ENCODE assay signal across 1 cellular context in the genomic region with DNA sequence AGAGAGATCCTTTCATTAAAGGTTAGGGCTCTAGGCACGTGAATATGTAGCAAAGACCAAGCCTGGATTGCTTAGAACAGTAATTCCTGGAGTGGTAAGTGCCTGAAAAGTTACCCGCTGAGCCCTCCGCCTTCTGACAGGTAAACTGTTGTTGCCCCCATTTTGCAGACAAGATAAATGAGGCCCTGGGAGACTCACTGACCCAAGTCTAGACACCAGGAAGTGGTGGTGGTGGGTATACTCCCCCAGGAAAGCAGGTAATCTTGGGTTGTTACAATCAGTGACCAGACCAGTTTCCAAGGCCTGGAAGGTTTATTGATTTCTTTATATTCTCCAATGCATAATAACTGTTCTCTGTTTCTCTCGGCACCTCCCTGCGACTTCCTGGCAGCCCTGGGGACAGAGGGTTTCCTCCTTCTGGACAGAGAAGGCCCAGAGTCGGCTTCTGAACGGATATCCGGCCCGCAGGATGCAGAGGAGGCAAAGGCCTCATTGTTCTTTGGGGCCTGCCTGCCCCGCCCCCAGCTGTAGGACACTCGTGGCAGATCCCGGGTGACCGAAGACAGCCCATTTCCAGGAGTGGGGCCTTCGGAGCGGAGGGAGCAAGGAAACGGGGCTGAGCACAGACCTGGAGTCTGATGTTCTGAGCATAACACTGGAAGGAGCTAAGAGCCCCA.
A peak's percentile ranks its signal among the peaks of the same experiment; 100 is the strongest.
TF ChIP-seq lines count a peak whose summit lies in the region.

No MANE protein-coding gene starts in this region.

TF ChIP-seq in GM12878, 131 proteins besides CTCF, POLR2A, EP300 and RAD21 (continues in another document):
- TF ChIP-seq TCF12 (IDR thresholded peaks at IDR 0.05; ENCODE audit: low read depth, low read length) (no peak), POU2F2 (IDR thresholded peaks at IDR 0.05; ENCODE audit: borderline replicate concordance, low read depth, low read length) (0 out of 3 replicates have a peak, but pooled peaks have one; percentile 19), JUNB (IDR thresholded peaks at IDR 0.05) (no peak), MYB (IDR thresholded peaks at IDR 0.05; ENCODE audit: borderline replicate concordance, low read depth, low read length) (no peak), BACH1 (IDR thresholded peaks at IDR 0.05; ENCODE audit: borderline replicate concordance) (peak; percentile 36; the same call in 1 of the 2 replicates), POLR2AphosphoS5 (IDR thresholded peaks at IDR 0.05; ENCODE audit: low read length) (peak; percentile 37; the same call in 1 of the 2 replicates), ZNF687 (IDR thresholded peaks at IDR 0.05) (peak; percentile 15; the same call in 1 of the 2 replicates), HDAC2 (IDR thresholded peaks at IDR 0.05) (no peak), CREM (IDR thresholded peaks at IDR 0.05; ENCODE audit: low read depth) (peak; percentile 14; the same call in 1 of the 2 replicates), BMI1 (IDR thresholded peaks at IDR 0.05; ENCODE audit: borderline replicate concordance) (no peak), SMC3 (IDR thresholded peaks at IDR 0.05; ENCODE audit: borderline replicate concordance, low read length) (no peak), ZNF592 (IDR thresholded peaks at IDR 0.05) (no peak), CBFB (IDR thresholded peaks at IDR 0.05; ENCODE audit: low read depth) (no peak), SMAD5 (IDR thresholded peaks at IDR 0.05; ENCODE audit: low read depth) (0 out of 2 replicates have a peak, but pooled peaks have one; percentile 38), ZNF207 (IDR thresholded peaks at IDR 0.05; ENCODE audit: borderline replicate concordance) (no peak), STAT3 (IDR thresholded peaks at IDR 0.05; ENCODE audit: low read depth, low read length) (no peak), GABPA (IDR thresholded peaks at IDR 0.05; ENCODE audit: low read depth) (peak; percentile 85), NFYA (IDR thresholded peaks at IDR 0.05; ENCODE audit: borderline replicate concordance, low read depth, low read length) (no peak), EED (IDR thresholded peaks at IDR 0.05; ENCODE audit: low read depth) (0 out of 2 replicates have a peak, but pooled peaks have one; percentile 30), YY1 (IDR thresholded peaks at IDR 0.05; ENCODE audit: low read depth, low read length) (0 out of 2 replicates have a peak, but pooled peaks have one; percentile 9), ASH2L (IDR thresholded peaks at IDR 0.05; ENCODE audit: borderline replicate concordance, low read depth) (no peak), JUND (IDR thresholded peaks at IDR 0.05; ENCODE audit: low read depth, low read length) (no peak), IKZF2 (IDR thresholded peaks at IDR 0.05) (peak; percentile 41 to 52; a peak in 2 of 4 replicates), TAF1 (IDR thresholded peaks at IDR 0.05; ENCODE audit: borderline replicate concordance, low read depth, low read length) (peak; percentile 43; the same call in 1 of the 2 replicates), SMARCA5 (IDR thresholded peaks at IDR 0.05) (peak; percentile 73; the same call in 1 of the 2 replicates), NBN (IDR thresholded peaks at IDR 0.05) (peak; percentile 42; the same call in 1 of the 2 replicates), HCFC1 (IDR thresholded peaks at IDR 0.05; ENCODE audit: low read length) (no peak), MEF2B (IDR thresholded peaks at IDR 0.05; ENCODE audit: partially characterized antibody, poor library complexity, severe bottlenecking) (peak; percentile 15), SPI1 (IDR thresholded peaks at IDR 0.05; ENCODE audit: borderline replicate concordance, insufficient read depth, low read depth, low read length) (peak; percentile 7; the same call in 1 of the 2 replicates), DPF2 (IDR thresholded peaks at IDR 0.05) (no peak), RBBP5 (conservative IDR thresholded peaks at IDR 0.05) (no peak), CHD2 (IDR thresholded peaks at IDR 0.05; ENCODE audit: borderline replicate concordance, low read depth, low read length) (peak; percentile 68; the same call in 1 of the 2 replicates), NFIC (IDR thresholded peaks at IDR 0.05; ENCODE audit: low read depth, low read length) (peak; percentile 26; the same call in 1 of the 2 replicates), POLR2AphosphoS2 (IDR thresholded peaks at IDR 0.05; ENCODE audit: low read depth, low read length) (0 out of 2 replicates have a peak, but pooled peaks have one; percentile 53)
- TF ChIP-seq, protein P1, sequence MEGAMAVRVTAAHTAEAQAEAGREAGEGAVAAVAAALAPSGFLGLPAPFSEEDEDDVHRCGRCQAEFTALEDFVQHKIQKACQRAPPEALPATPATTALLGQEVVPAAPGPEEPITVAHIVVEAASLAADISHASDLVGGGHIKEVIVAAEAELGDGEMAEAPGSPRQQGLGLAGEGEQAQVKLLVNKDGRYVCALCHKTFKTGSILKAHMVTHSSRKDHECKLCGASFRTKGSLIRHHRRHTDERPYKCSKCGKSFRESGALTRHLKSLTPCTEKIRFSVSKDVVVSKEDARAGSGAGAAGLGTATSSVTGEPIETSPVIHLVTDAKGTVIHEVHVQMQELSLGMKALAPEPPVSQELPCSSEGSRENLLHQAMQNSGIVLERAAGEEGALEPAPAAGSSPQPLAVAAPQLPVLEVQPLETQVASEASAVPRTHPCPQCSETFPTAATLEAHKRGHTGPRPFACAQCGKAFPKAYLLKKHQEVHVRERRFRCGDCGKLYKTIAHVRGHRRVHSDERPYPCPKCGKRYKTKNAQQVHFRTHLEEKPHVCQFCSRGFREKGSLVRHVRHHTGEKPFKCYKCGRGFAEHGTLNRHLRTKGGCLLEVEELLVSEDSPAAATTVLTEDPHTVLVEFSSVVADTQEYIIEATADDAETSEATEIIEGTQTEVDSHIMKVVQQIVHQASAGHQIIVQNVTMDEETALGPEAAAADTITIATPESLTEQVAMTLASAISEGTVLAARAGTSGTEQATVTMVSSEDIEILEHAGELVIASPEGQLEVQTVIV (IDR thresholded peaks at IDR 0.05; ENCODE audit: borderline replicate concordance, partially characterized antibody) = no peak
- TF ChIP-seq, protein P2, sequence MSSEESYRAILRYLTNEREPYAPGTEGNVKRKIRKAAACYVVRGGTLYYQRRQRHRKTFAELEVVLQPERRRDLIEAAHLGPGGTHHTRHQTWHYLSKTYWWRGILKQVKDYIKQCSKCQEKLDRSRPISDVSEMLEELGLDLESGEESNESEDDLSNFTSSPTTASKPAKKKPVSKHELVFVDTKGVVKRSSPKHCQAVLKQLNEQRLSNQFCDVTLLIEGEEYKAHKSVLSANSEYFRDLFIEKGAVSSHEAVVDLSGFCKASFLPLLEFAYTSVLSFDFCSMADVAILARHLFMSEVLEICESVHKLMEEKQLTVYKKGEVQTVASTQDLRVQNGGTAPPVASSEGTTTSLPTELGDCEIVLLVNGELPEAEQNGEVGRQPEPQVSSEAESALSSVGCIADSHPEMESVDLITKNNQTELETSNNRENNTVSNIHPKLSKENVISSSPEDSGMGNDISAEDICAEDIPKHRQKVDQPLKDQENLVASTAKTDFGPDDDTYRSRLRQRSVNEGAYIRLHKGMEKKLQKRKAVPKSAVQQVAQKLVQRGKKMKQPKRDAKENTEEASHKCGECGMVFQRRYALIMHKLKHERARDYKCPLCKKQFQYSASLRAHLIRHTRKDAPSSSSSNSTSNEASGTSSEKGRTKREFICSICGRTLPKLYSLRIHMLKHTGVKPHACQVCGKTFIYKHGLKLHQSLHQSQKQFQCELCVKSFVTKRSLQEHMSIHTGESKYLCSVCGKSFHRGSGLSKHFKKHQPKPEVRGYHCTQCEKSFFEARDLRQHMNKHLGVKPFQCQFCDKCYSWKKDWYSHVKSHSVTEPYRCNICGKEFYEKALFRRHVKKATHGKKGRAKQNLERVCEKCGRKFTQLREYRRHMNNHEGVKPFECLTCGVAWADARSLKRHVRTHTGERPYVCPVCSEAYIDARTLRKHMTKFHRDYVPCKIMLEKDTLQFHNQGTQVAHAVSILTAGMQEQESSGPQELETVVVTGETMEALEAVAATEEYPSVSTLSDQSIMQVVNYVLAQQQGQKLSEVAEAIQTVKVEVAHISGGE (CRISPR knock-in tag; IDR thresholded peaks at IDR 0.05) = no peak
- TF ChIP-seq, protein P3, sequence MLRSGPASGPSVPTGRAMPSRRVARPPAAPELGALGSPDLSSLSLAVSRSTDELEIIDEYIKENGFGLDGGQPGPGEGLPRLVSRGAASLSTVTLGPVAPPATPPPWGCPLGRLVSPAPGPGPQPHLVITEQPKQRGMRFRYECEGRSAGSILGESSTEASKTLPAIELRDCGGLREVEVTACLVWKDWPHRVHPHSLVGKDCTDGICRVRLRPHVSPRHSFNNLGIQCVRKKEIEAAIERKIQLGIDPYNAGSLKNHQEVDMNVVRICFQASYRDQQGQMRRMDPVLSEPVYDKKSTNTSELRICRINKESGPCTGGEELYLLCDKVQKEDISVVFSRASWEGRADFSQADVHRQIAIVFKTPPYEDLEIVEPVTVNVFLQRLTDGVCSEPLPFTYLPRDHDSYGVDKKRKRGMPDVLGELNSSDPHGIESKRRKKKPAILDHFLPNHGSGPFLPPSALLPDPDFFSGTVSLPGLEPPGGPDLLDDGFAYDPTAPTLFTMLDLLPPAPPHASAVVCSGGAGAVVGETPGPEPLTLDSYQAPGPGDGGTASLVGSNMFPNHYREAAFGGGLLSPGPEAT (IDR thresholded peaks at IDR 0.05; ENCODE audit: low read depth) = no peak
- TF ChIP-seq, protein P4, sequence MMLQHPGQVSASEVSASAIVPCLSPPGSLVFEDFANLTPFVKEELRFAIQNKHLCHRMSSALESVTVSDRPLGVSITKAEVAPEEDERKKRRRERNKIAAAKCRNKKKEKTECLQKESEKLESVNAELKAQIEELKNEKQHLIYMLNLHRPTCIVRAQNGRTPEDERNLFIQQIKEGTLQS (IDR thresholded peaks at IDR 0.05; ENCODE audit: borderline replicate concordance, extremely low read depth, low read depth, low read length) = no peak
